ENCODE assay signal across 8 cellular contexts in genomic region chr5:43193171-43193951, GRCh38. TPM values are rescaled to one million over a fixed set of nuclear protein-coding genes. Genes with fewer than 3 reads are reported as not detected.
DNase-seq lines count a peak whose midpoint lies in the region; ATAC-seq and TF ChIP-seq lines count a peak whose summit lies in the region.

No MANE protein-coding gene starts in this region.

- TF ChIP-seq CTCF in H9 (conservative IDR thresholded peaks at IDR 0.05) = no peak
- TF ChIP-seq CTCF in activated CD8-positive, alpha-beta T cell treated with anti-CD3 and anti-CD28 coated beads for 36 hours (IDR thresholded peaks at IDR 0.05) = no peak

- POLR2A ChIA-PET in activated CD8-positive, alpha-beta T cell treated with anti-CD3 and anti-CD28 coated beads for 36 hours (lab: Charles Lee) = interaction anchor here (0.8 to 1.2 kb wide), 3 partner anchors 53 to 409 kb away, joined by 3 read pairs; partner anchors contain the start of gene NNT

- no peak overlapping the region for H2BK12ac ChIP-seq in H9 (ENCODE audit: insufficient read length, low read depth, low read length)

- no CpG with 5 or more reads among the region's 13 CpGs for WGBS in H9 (ENCODE audit: extremely low coverage, insufficient read length, low lambda C conversion rate)
- 3 to 9% methylated on average over 13 of the region's 13 CpGs for WGBS in esophagus, 2 donors

- no peak overlapping the region for H3K18ac ChIP-seq in H9 (ENCODE audit: insufficient read length, low read depth, low read length)

- no peak overlapping the region for H3K23ac ChIP-seq in H9 (ENCODE audit: insufficient read length, low read depth, low read length)

- H3T11ph ChIP-seq in H9 (ENCODE audit: low read length) = no peak overlapping the region

- H3K27me3 ChIP-seq in H9 (ENCODE audit: insufficient read depth, low read length) = peaks cover 15% of the 10 kb centered on the region; the same call in 1 of the 2 replicates
- H3K27me3 ChIP-seq in esophagus (ENCODE audit: control insufficient read depth in 1 of 2, insufficient read depth in 2 of 2, low read length in 2 of 2) = no peaks in the 10 kb centered on the region
- H3K27me3 ChIP-seq in muscle layer of duodenum (ENCODE audit: low read depth, low read length) = no peaks in the 10 kb centered on the region

- H2AK5ac ChIP-seq in H9 (ENCODE audit: insufficient read length, low read length) = no peak overlapping the region

- no peak overlapping the region for H3K4ac ChIP-seq in H9 (ENCODE audit: low read depth, low read length)

- H3K36me3 ChIP-seq in esophagus (ENCODE audit: control insufficient read depth in 2 of 2, insufficient read depth in 2 of 2, low read length in 1 of 2) = no peaks in the 10 kb centered on the region
- no peaks in the 10 kb centered on the region for H3K36me3 ChIP-seq in muscle layer of duodenum (ENCODE audit: control insufficient read depth in 1 of 2, insufficient read depth in 2 of 2, low read length in 2 of 2)

- peaks cover 20% of the 10 kb centered on the region for H3K23me2 ChIP-seq in H9 (ENCODE audit: insufficient read length, low read depth, low read length, poor library complexity, severe bottlenecking)

- H3K9ac ChIP-seq in H9 (ENCODE audit: extremely low read depth, insufficient read length, low read length) = no peak overlapping the region

- intact Hi-C loops in activated CD8-positive, alpha-beta T cell treated with anti-CD3 and anti-CD28 coated beads for 36 hours (cut with micrococcal nuclease) = loop anchor here (5.0 to 10.0 kb wide), 2 partner anchors 86 to 111 kb away; no protein-coding TSS in a partner anchor

- no peak overlapping the region for H3K27ac Mint-ChIP-seq in H9
- H3K27ac Mint-ChIP-seq in activated CD8-positive, alpha-beta T cell treated with anti-CD3 and anti-CD28 coated beads for 36 hours = peak overlapping the region; percentile 75

- H3K4me1 ChIP-seq in H9 (ENCODE audit: insufficient read depth, low read length) = peaks cover 3% of the 10 kb centered on the region; the same call in 1 of the 2 replicates
- peaks cover 6 to 7% of the 10 kb centered on the region in 2 donors for H3K4me1 ChIP-seq in esophagus (ENCODE audit: control insufficient read depth in 2 of 2, insufficient read depth in 2 of 2, low read length in 1 of 2)
- H3K4me1 ChIP-seq in muscle layer of duodenum (ENCODE audit: control insufficient read depth in 1 of 2, insufficient read depth in 2 of 2, low read length in 2 of 2) = no peaks in the 10 kb centered on the region

- H4K91ac ChIP-seq in H9 (ENCODE audit: insufficient read length, low read depth, low read length) = no peak overlapping the region

- no peaks in the 10 kb centered on the region for H4K20me1 ChIP-seq in H9 (ENCODE audit: control insufficient read depth, insufficient read depth, insufficient read length)

- no peak overlapping the region for H3K56ac ChIP-seq in H9 (ENCODE audit: insufficient read length, low read depth, low read length)

- CTCF ChIA-PET in activated CD8-positive, alpha-beta T cell treated with anti-CD3 and anti-CD28 coated beads for 36 hours (lab: Charles Lee) = interaction anchor here (0.8 to 3.0 kb wide), 6 partner anchors 12 to 291 kb away, joined by 3 to 12 read pairs (median 4); partner anchors contain the start of gene TMEM267

- H3K27ac ChIP-seq in H9 (ENCODE audit: insufficient read length, low read depth, low read length) = no peak overlapping the region
- no peak overlapping the region for H3K27ac ChIP-seq in esophagus (ENCODE audit: low read depth in 2 of 2, low read length in 1 of 2)
- peak overlapping the region; percentile 20 for H3K27ac ChIP-seq in muscle layer of duodenum (ENCODE audit: low read length)
- peak overlapping the region; percentile 83 for H3K27ac ChIP-seq in temporal lobe (ENCODE audit: low read depth, low read length)

- no peak overlapping the region for H3K14ac ChIP-seq in H9 (ENCODE audit: insufficient read depth, low read length)

- H3K27me3 Mint-ChIP-seq in H9 (ENCODE audit: low read depth) = peaks cover 56% of the 10 kb centered on the region
- H3K27me3 Mint-ChIP-seq in activated CD8-positive, alpha-beta T cell treated with anti-CD3 and anti-CD28 coated beads for 36 hours = peaks cover 21% of the 10 kb centered on the region

- H2BK15ac ChIP-seq in H9 (ENCODE audit: low read depth, low read length) = no peak overlapping the region

- H2BK120ac ChIP-seq in H9 (ENCODE audit: low read depth, low read length, poor library complexity, severe bottlenecking) = no peak overlapping the region

- DNase-seq in GM04504 (ENCODE audit: low read depth) = peak; percentile 84
- no peak for DNase-seq in H9
- DNase-seq in NCI-H146 treated with DMSO at 0.1 percent for 48 hours (lab: John Stamatoyannopoulos, UW; ENCODE audit: unreplicated experiment) = peak; percentile 28
- DNase-seq in activated CD8-positive, alpha-beta T cell treated with anti-CD3 and anti-CD28 coated beads for 36 hours = peak; percentile 61

- peaks cover 22 to 29% of the 10 kb centered on the region in 2 experiments for H3K4me1 Mint-ChIP-seq in H9
- H3K4me1 Mint-ChIP-seq in activated CD8-positive, alpha-beta T cell treated with anti-CD3 and anti-CD28 coated beads for 36 hours (ENCODE audit: low read depth) = peaks cover 29% of the 10 kb centered on the region

- H2AFZ ChIP-seq in H9 (ENCODE audit: low read length) = no peak overlapping the region

- no peaks in the 10 kb centered on the region for H3K9me3 Mint-ChIP-seq in H9
- H3K9me3 Mint-ChIP-seq in activated CD8-positive, alpha-beta T cell treated with anti-CD3 and anti-CD28 coated beads for 36 hours = no peaks in the 10 kb centered on the region

- H2BK20ac ChIP-seq in H9 (ENCODE audit: low read depth, low read length, poor library complexity, severe bottlenecking) = no peak overlapping the region

- H3K4me2 ChIP-seq in H9 (ENCODE audit: insufficient read depth, insufficient read length, low read length) = peak overlapping the region; percentile 78

- ATAC-seq in activated CD8-positive, alpha-beta T cell treated with anti-CD3 and anti-CD28 coated beads for 36 hours = peak; percentile 81
- no peak for ATAC-seq in HG02642 (IDR thresholded peaks at IDR 0.05; ENCODE audit: poor library complexity, unreplicated experiment)

- H3K36me3 Mint-ChIP-seq in H9 (ENCODE audit: insufficient read depth in 1 of 3, low read depth in 3 of 3) = no peaks in the 10 kb centered on the region
- H3K36me3 Mint-ChIP-seq in activated CD8-positive, alpha-beta T cell treated with anti-CD3 and anti-CD28 coated beads for 36 hours (ENCODE audit: low read depth) = no peaks in the 10 kb centered on the region

- H3K9me3 ChIP-seq in H9 (ENCODE audit: control insufficient read depth, low read depth, low read length) (no peaks in the 10 kb centered on the region), esophagus (ENCODE audit: control insufficient read depth in 2 of 2, insufficient read depth in 1 of 2, low read depth in 1 of 2, low read length in 1 of 2) (no peaks in the 10 kb centered on the region), muscle layer of duodenum (ENCODE audit: control insufficient read depth in 1 of 2, low read length in 2 of 2) (no peaks in the 10 kb centered on the region)

- H3K4me3 ChIP-seq in esophagus (ENCODE audit: low read depth in 1 of 2, low read length in 2 of 2) = peak overlapping the region; percentile 44 to 53
- peak overlapping the region; percentile 77 to 80 for H3K4me3 ChIP-seq in muscle layer of duodenum (ENCODE audit: low read depth in 1 of 2, low read length in 2 of 2)

- peak overlapping the region; percentile 62 to 87 for H3K4me3 Mint-ChIP-seq in H9
- peak overlapping the region; percentile 82 for H3K4me3 Mint-ChIP-seq in activated CD8-positive, alpha-beta T cell treated with anti-CD3 and anti-CD28 coated beads for 36 hours

- no peaks in the 10 kb centered on the region for H3K79me1 ChIP-seq in H9 (ENCODE audit: insufficient read depth, low read depth, low read length, poor library complexity, severe bottlenecking)

- H4K8ac ChIP-seq in H9 (replicated peaks; ENCODE audit: insufficient read length, low read depth, low read length) = no peak overlapping the region

- no peaks in the 10 kb centered on the region for H3K79me2 ChIP-seq in H9 (ENCODE audit: insufficient read depth, low read length)

- no peak overlapping the region for H4K5ac ChIP-seq in H9 (ENCODE audit: insufficient read length, low read depth, low read length)

- no peak overlapping the region for H2BK5ac ChIP-seq in H9 (ENCODE audit: insufficient read length, low read length)

RNA-seq across cellular contexts. Expression of gene NIM1K, which starts 1.3 kb away (rescaled TPM):
- total RNA-seq in H9 (2021) (0.07 TPM in 1 of 2 replicates, not detected in the other), temporal lobe (5.9 TPM)
- 1 to 10 TPM; 2.1 to 3.2 TPM for total RNA-seq in activated CD8-positive, alpha-beta T cell treated with anti-CD3 and anti-CD28 coated beads for 36 hours
- polyA plus RNA-seq in esophagus = under 1 TPM; 0.12 to 0.21 TPM

Comparison
In these comparisons a context has a peak if more than half of its experiments do, and no peak if none do; other contexts are left out.
1. H3K27ac ChIP-seq: peak in muscle layer of duodenum (single experiment) and temporal lobe (single experiment); none in H9 (single experiment) and esophagus (0 of 2).